In genomic region chr9:86765040-86765343, GRCh38 we compare ENCODE assay signal across 20 cellular contexts.
DNase-seq lines count a peak whose midpoint lies in the region; ATAC-seq, FAIRE-seq and TF ChIP-seq lines count a peak whose summit lies in the region.
"Had no signal": no experiment of that assay in that cellular context is flagged by ENCODE, and none has a peak within 500 bp of the region (broad histone marks: within the 10 kb centered on the region; RNA-seq: fewer than 3 reads in every experiment).

No MANE protein-coding gene starts in this region.

- intact Hi-C loops in IMR-90 (cut with micrococcal nuclease) (no loop called here), cardiac septum (cut with DNase I) (no loop called here)

- no peaks in the 10 kb centered on the region for H3F3A ChIP-seq in smooth muscle cell (ENCODE audit: low read depth)

- H2BK15ac ChIP-seq in IMR-90 (ENCODE audit: low read depth, low read length): peak overlapping the region; percentile 80; the same call in 2 of the 3 replicates

- no peak overlapping the region for H2BK120ac ChIP-seq in IMR-90 (ENCODE audit: low read depth, low read length)

- H3K27me3 Mint-ChIP-seq in natural killer cell treated with Interleukin-12 subunit alpha and Interleukin-12 subunit beta and Interleukin-15 and Interleukin-18, amount 100 ng/mL, for 72 hours: peaks cover 7 to 24% of the 10 kb centered on the region in 2 donors
- H3K27me3 Mint-ChIP-seq: B cell had no signal

- no peak overlapping the region for H3K4ac ChIP-seq in IMR-90 (ENCODE audit: low read depth, low read length)

- peak overlapping the region; percentile 64 for H2BK5ac ChIP-seq in IMR-90 (ENCODE audit: low read depth, low read length, poor library complexity, severe bottlenecking)

- H3K4me2 ChIP-seq in IMR-90 (ENCODE audit: low read depth, low read length) (no peak overlapping the region), smooth muscle cell (no peak overlapping the region)

- no peak overlapping the region for H2AFZ ChIP-seq in IMR-90 (replicated peaks; ENCODE audit: low read length, poor library complexity)
- H2AFZ ChIP-seq in smooth muscle cell (ENCODE audit: low read depth): no peak overlapping the region

- CTCF ChIA-PET in IMR-90 (lab: Yijun Ruan, JAX): no interaction called here

- H3K27ac Mint-ChIP-seq in natural killer cell treated with Interleukin-12 subunit alpha and Interleukin-12 subunit beta and Interleukin-15 and Interleukin-18, amount 100 ng/mL, for 72 hours: no peak overlapping the region
- H3K27ac Mint-ChIP-seq: B cell; CD4-positive, alpha-beta T cell; IgD-negative memory B cell had no signal

- H3K14ac ChIP-seq in IMR-90 (replicated peaks; ENCODE audit: low read depth, low read length): no peak overlapping the region

- in situ Hi-C loops in IMR-90 (cut with MboI; ENCODE audit: low sequenced_read_pairs): no loop called here

- H2BK20ac ChIP-seq in IMR-90 (ENCODE audit: low read depth, low read length): no peak overlapping the region

- ATAC-seq in IMR-90 (ENCODE audit: low read depth): no peak
- peak; percentile 41 to 43 for ATAC-seq in natural killer cell treated with Interleukin-12 subunit alpha and Interleukin-12 subunit beta and Interleukin-15 and Interleukin-18, amount 100 ng/mL, for 72 hours

- dilution Hi-C loops in IMR-90 (cut with HindIII; ENCODE audit: low sequenced_read_pairs, unreplicated experiment): no loop called here

- H3K4me3 ChIP-seq in IMR-90 (ENCODE audit: insufficient read depth, low read depth, low read length): no peak overlapping the region
- no peak overlapping the region for H3K4me3 ChIP-seq in smooth muscle cell

- TF ChIP-seq CTCF in IMR-90 (conservative IDR thresholded peaks at IDR 0.05; ENCODE audit: low read depth, low read length): no peak
- TF ChIP-seq CTCF in smooth muscle cell (IDR thresholded peaks at IDR 0.05; ENCODE audit: borderline replicate concordance, insufficient read depth, poor library complexity, severe bottlenecking): no peak

- peak; percentile 48 for FAIRE-seq in GM12891 (lab: Jason Lieb, UNC)
- FAIRE-seq: G401.6, GM19239 had no signal

- H4K5ac ChIP-seq in IMR-90 (ENCODE audit: low read depth, low read length): no peak overlapping the region

- H2AK5ac ChIP-seq in IMR-90 (ENCODE audit: low read depth, low read length): peak overlapping the region; percentile 93; the same call in 1 of the 2 replicates

- H4K20me1 ChIP-seq in IMR-90 (ENCODE audit: insufficient read depth, low read length) (no peaks in the 10 kb centered on the region), smooth muscle cell (ENCODE audit: low read depth) (no peaks in the 10 kb centered on the region)

- H3K79me2 ChIP-seq in smooth muscle cell (ENCODE audit: low read depth): no peaks in the 10 kb centered on the region

- no peak for TF ChIP-seq RAD21 in IMR-90 (IDR thresholded peaks at IDR 0.05; ENCODE audit: low read length)

- H3K9me1 ChIP-seq in IMR-90 (ENCODE audit: insufficient read depth, low read length): peaks cover 12% of the 10 kb centered on the region

- no peak overlapping the region for H4K8ac ChIP-seq in IMR-90 (ENCODE audit: low read depth in 2 of 2, low read length in 2 of 2)

- no TSS peak for BruUV-seq in IMR-90 (replicated peaks; lab: Mats Ljungman, UMichigan)

- no peak for TF ChIP-seq POLR2A in GM12891 (IDR thresholded peaks at IDR 0.05; ENCODE audit: low read depth, low read length)
- TF ChIP-seq POLR2A in IMR-90 (IDR thresholded peaks at IDR 0.05; ENCODE audit: low read depth, low read length): no peak

- H3K56ac ChIP-seq in IMR-90 (ENCODE audit: extremely low read depth, insufficient read depth, low read length): no peak overlapping the region

- POLR2A ChIA-PET in IMR-90 (lab: Charles Lee; ENCODE audit: unreplicated experiment): no interaction called here

- H3K27me3 ChIP-seq in IMR-90 (ENCODE audit: control insufficient read depth, insufficient read depth, low read length) (no peaks in the 10 kb centered on the region), smooth muscle cell (ENCODE audit: low read depth) (no peaks in the 10 kb centered on the region)

- no peak overlapping the region for H4K91ac ChIP-seq in IMR-90 (ENCODE audit: insufficient read depth, low read depth, low read length)

- no peak overlapping the region for H3K23ac ChIP-seq in IMR-90 (ENCODE audit: low read depth, low read length)

- H3K4me1 Mint-ChIP-seq in natural killer cell treated with Interleukin-12 subunit alpha and Interleukin-12 subunit beta and Interleukin-15 and Interleukin-18, amount 100 ng/mL, for 72 hours (ENCODE audit: low read depth in 2 of 2): no peaks in the 10 kb centered on the region
- H3K4me1 Mint-ChIP-seq: B cell, IgD-negative memory B cell had no signal

- H3K4me3 Mint-ChIP-seq in natural killer cell treated with Interleukin-12 subunit alpha and Interleukin-12 subunit beta and Interleukin-15 and Interleukin-18, amount 100 ng/mL, for 72 hours: no peak overlapping the region
- H3K4me3 Mint-ChIP-seq: B cell; CD4-positive, alpha-beta T cell; IgD-negative memory B cell had no signal

- H3K9ac ChIP-seq in IMR-90 (ENCODE audit: low read depth, low read length): no peak overlapping the region
- H3K9ac ChIP-seq in smooth muscle cell (ENCODE audit: low read depth): no peak overlapping the region

- H3K36me3 ChIP-seq in IMR-90 (ENCODE audit: control insufficient read depth, insufficient read depth, low read length): no peaks in the 10 kb centered on the region
- H3K36me3 ChIP-seq in smooth muscle cell (ENCODE audit: low read depth): no peaks in the 10 kb centered on the region

- H3K9me3 Mint-ChIP-seq in natural killer cell treated with Interleukin-12 subunit alpha and Interleukin-12 subunit beta and Interleukin-15 and Interleukin-18, amount 100 ng/mL, for 72 hours: no peaks in the 10 kb centered on the region
- H3K9me3 Mint-ChIP-seq: CD4-positive, alpha-beta T cell; IgD-negative memory B cell had no signal

- no peaks in the 10 kb centered on the region for H3K36me3 Mint-ChIP-seq in natural killer cell treated with Interleukin-12 subunit alpha and Interleukin-12 subunit beta and Interleukin-15 and Interleukin-18, amount 100 ng/mL, for 72 hours
- H3K36me3 Mint-ChIP-seq: IgD-negative memory B cell had no signal

- H3K9me3 ChIP-seq in IMR-90 (ENCODE audit: control insufficient read depth, insufficient read depth, low read length): no peaks in the 10 kb centered on the region
- no peaks in the 10 kb centered on the region for H3K9me3 ChIP-seq in smooth muscle cell (replicated peaks; ENCODE audit: low read depth)

- H3K27ac ChIP-seq in IMR-90 (ENCODE audit: insufficient read depth, low read length): no peak overlapping the region
- peak overlapping the region; percentile 51 for H3K27ac ChIP-seq in smooth muscle cell (ENCODE audit: low read depth)

- DNase-seq in GM12891 (ENCODE audit: insufficient read length, low spot score) (no peak), IMR-90 (no peak), smooth muscle cell (lab: John Stamatoyannopoulos, UW; ENCODE audit: unreplicated experiment) (no peak), NCI-H345 treated with DMSO at 0.1 percent for 48 hours (lab: John Stamatoyannopoulos, UW; ENCODE audit: unreplicated experiment) (no peak), NCI-H524 (lab: John Stamatoyannopoulos, UW) (no peak), cardiac septum (ENCODE audit: low spot score) (no peak)
- no peak for DNase-seq in natural killer cell treated with Interleukin-12 subunit alpha and Interleukin-12 subunit beta and Interleukin-15 and Interleukin-18, amount 100 ng/mL, for 72 hours (ENCODE audit: low spot score)
- DNase-seq in activated CD4-positive, alpha-beta T cell treated with anti-CD3 and anti-CD28 coated beads, Interleukin-2, amount 50 U/mL, for 1 hour: no peak
- DNase-seq: ACHN; C1 segment of cervical spinal cord; Calu3; CD4-positive, alpha-beta T cell; DMS79 treated with DMSO at 0.1 percent for 48 hours; EL; GOT3; HCEC 1CT had no signal

- H2AK9ac ChIP-seq in IMR-90 (replicated peaks; ENCODE audit: low read depth, low read length, poor library complexity): no peak overlapping the region

- no peaks in the 10 kb centered on the region for H3K79me1 ChIP-seq in IMR-90 (ENCODE audit: low read depth in 1 of 2, low read length in 2 of 2)

- H3K4me1 ChIP-seq in IMR-90 (ENCODE audit: control insufficient read depth, insufficient read depth, low read length) (peaks cover 4% of the 10 kb centered on the region; the same call in 1 of the 2 replicates), smooth muscle cell (ENCODE audit: low read depth) (peaks cover 4% of the 10 kb centered on the region)

- H3K18ac ChIP-seq in IMR-90 (ENCODE audit: low read depth, low read length): no peak overlapping the region

- WGBS in IMR-90 (ENCODE audit: extremely low coverage in 2 of 2, insufficient read length in 1 of 2), 2 experiments: 96% methylated on average over 7 of the region's 8 CpGs; no CpG with 5 or more reads in 1 of the 2 experiments
- WGBS in smooth muscle cell (ENCODE audit: low lambda C conversion rate): 92% methylated on average over 8 of the region's 8 CpGs

TF ChIP-seq in GM12891, 5 proteins besides CTCF, POLR2A, EP300 and RAD21:
- TF ChIP-seq POU2F2 (IDR thresholded peaks at IDR 0.05; ENCODE audit: low read depth, low read length): no peak
- TF ChIP-seq TAF1 (IDR thresholded peaks at IDR 0.05; ENCODE audit: low read depth, low read length): no peak
- TF ChIP-seq POLR2AphosphoS5 (IDR thresholded peaks at IDR 0.05; ENCODE audit: low read depth, low read length): no peak
- no peak for TF ChIP-seq PAX5 (IDR thresholded peaks at IDR 0.05; ENCODE audit: insufficient read depth, low read length, severe bottlenecking)
- no peak for TF ChIP-seq SPI1 (IDR thresholded peaks at IDR 0.05; ENCODE audit: low read depth, low read length)

TF ChIP-seq in IMR-90, 13 proteins besides CTCF, POLR2A, EP300 and RAD21 (continues in another document):
- TF ChIP-seq MXI1 (IDR thresholded peaks at IDR 0.05; ENCODE audit: borderline replicate concordance, low read depth, low read length) (no peak), ELK1 (IDR thresholded peaks at IDR 0.05; ENCODE audit: borderline replicate concordance, low read depth, low read length) (no peak), CHD1 (IDR thresholded peaks at IDR 0.05; ENCODE audit: low read depth, low read length) (no peak), USF2 (IDR thresholded peaks at IDR 0.05; ENCODE audit: low read depth, low read length) (no peak)
